In the genomic region with DNA sequence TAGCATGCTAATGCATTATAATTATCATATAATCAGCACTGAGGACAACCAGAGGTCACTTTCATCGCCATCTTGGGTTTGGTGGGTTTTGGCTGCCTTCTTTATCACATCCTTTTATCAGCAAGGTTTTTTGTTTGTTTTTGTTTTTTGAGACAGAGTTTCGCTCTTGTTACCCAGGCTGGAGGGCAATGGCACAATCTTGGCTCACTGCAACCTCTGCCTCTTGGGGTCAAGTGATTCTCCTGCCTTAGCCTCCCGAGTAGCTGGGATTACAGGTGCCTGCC, we compare ENCODE assay signal across 7 cellular contexts. TPM values are rescaled to one million over a fixed set of nuclear protein-coding genes. Genes with fewer than 3 reads are reported as not detected.
"Had no signal": no experiment of that assay in that cellular context is flagged by ENCODE, and none has a peak within 500 bp of the region (broad histone marks: within the 10 kb centered on the region; RNA-seq: fewer than 3 reads in every experiment).

No MANE protein-coding gene starts in this region.

RNA-seq across cellular contexts. Expression of a gene that starts 7.4 kb away (rescaled TPM):
- total RNA-seq: activated CD4-positive, alpha-beta memory T cell treated with anti-CD3 and anti-CD28 coated beads for 36 hours; activated CD4-positive, alpha-beta T cell treated with anti-CD3 and anti-CD28 coated beads, Interleukin-2, amount 10 ng/mL, durations not matched to agents 24 days and 14 days; colonic mucosa; lung microvascular endothelial cell; naive thymus-derived CD8-positive, alpha-beta T cell; neural crest cell; vagina had no signal
